Comparison of ENCODE assay signal across 11 cellular contexts in the genomic region with DNA sequence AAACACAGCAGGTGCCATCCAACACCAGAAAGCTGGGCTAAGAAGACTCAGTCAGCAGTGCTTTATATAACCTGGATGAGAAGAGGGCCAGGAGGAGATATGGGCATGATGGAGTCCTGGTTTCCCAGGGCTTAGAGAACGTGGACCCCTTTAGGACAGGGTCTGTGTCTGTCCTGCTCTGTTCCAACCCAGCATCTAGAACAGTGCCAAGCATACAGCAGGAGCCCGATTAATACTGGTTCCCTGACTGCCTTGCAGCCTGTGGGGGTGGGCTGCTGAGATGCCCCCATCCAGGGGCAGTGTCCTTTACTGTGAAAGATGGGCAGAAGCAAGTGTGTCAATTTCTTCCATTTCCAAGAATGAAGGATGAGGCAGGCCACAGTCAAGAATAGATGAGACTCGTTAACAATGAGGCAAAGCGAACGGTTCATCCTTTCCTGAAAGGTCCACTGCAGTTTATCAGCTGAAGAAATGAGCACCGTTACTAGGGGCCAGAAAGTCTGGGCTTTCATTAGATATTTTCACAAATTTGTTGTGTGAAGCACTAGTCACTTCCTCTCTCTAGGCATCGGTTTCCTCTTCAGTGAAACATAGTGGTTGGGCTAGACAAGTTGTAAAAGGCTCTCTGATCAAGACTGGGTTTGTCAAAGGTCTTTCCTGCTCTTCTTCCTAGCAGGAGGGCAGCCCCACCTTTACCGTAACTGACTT.
DNase-seq lines count a peak whose midpoint lies in the region; ATAC-seq, FAIRE-seq and TF ChIP-seq lines count a peak whose summit lies in the region.
"Had no signal": no experiment of that assay in that cellular context is flagged by ENCODE, and none has a peak within 500 bp of the region (broad histone marks: within the 10 kb centered on the region; RNA-seq: fewer than 3 reads in every experiment).

No MANE protein-coding gene starts in this region.

- H3K9ac ChIP-seq in Loucy (ENCODE audit: low read depth, low read length, poor library complexity, severe bottlenecking) (peak overlapping the region; percentile 45), GM12878 (ENCODE audit: control insufficient read depth, insufficient read depth, low read length) (no peak overlapping the region)

- H3K27ac ChIP-seq in GM12878 (ENCODE audit: control insufficient read depth, insufficient read depth) (no peak overlapping the region), aorta (ENCODE audit: low read depth in 1 of 2, low read length in 2 of 2) (no peak overlapping the region), WERI-Rb-1 (no peak overlapping the region)
- H3K27ac ChIP-seq: thoracic aorta had no signal

- SMC1A ChIA-PET in GM12878 (lab: Charles Lee; ENCODE audit: uncharacterized antibody, unreplicated experiment), result interaction anchor here (1.2 to 2.4 kb wide), 10 partner anchors 8 to 153 kb away, joined by 3 to 8 read pairs (median 4); partner anchors contain the start of gene DAPK2

- TF ChIP-seq RAD21 in GM12878 (IDR thresholded peaks at IDR 0.05; ENCODE audit: insufficient read depth, low read depth, low read length), result no peak

- intact Hi-C loops in GM12878 (cut with micrococcal nuclease; ENCODE audit: unreplicated experiment) (no loop called here), aorta (cut with DNase I) (no loop called here)

- no peaks in the 10 kb centered on the region for H3K9me2 ChIP-seq in Loucy (replicated peaks; ENCODE audit: low read depth, low read length)

- TF ChIP-seq CTCF in GM12865 (IDR thresholded peaks at IDR 0.05; ENCODE audit: insufficient read depth, low read depth, low read length, missing control alignments) (no peak), Loucy (conservative IDR thresholded peaks at IDR 0.05; ENCODE audit: low read length) (no peak), GM12878 (IDR thresholded peaks at IDR 0.05 in 2 of 3, conservative IDR thresholded peaks at IDR 0.05 in 1 of 3; ENCODE audit: control insufficient read depth in 2 of 3, extremely low read depth in 1 of 3, insufficient read depth in 1 of 3, low read depth in 3 of 3, low read length in 3 of 3) (no peak), WERI-Rb-1 (IDR thresholded peaks at IDR 0.05; ENCODE audit: low read depth, low read length) (no peak)

- H3K36me3 ChIP-seq in Loucy (ENCODE audit: insufficient read depth, low read length), result no peaks in the 10 kb centered on the region
- H3K36me3 ChIP-seq in GM12878 (ENCODE audit: control insufficient read depth in 2 of 2, insufficient read depth in 2 of 2, low read length in 1 of 2), result no peaks in the 10 kb centered on the region
- H3K36me3 ChIP-seq in aorta (ENCODE audit: control insufficient read depth in 1 of 2, insufficient read depth in 2 of 2, low read length in 1 of 2), result no peaks in the 10 kb centered on the region
- H3K36me3 ChIP-seq in WERI-Rb-1, result no peaks in the 10 kb centered on the region
- H3K36me3 ChIP-seq: MG63, thoracic aorta had no signal

- WGBS in GM12878 (ENCODE audit: insufficient coverage, insufficient replicate concordance, low lambda C conversion rate, missing lambda C conversion rate), result 34% methylated on average over 8 of the region's 8 CpGs
- whole genome bisulfite sequencing in aorta, 2 donors, result 87 to 88% methylated on average over 8 of the region's 8 CpGs

- H3K27me3 ChIP-seq in Loucy (ENCODE audit: insufficient read depth, low read length, poor library complexity, severe bottlenecking), result no peaks in the 10 kb centered on the region
- no peaks in the 10 kb centered on the region for H3K27me3 ChIP-seq in GM12878 (replicated peaks in 1 of 2; ENCODE audit: control insufficient read depth in 2 of 2, insufficient read depth in 2 of 2, low read length in 1 of 2)
- no peaks in the 10 kb centered on the region for H3K27me3 ChIP-seq in aorta (ENCODE audit: control insufficient read depth in 1 of 2, insufficient read depth in 2 of 2, low read length in 1 of 2)
- H3K27me3 ChIP-seq in WERI-Rb-1 (ENCODE audit: insufficient read depth, low read depth, severe bottlenecking), result no peaks in the 10 kb centered on the region
- H3K27me3 ChIP-seq: MG63 had no signal

- TF ChIP-seq POLR2A in GM12878 (IDR thresholded peaks at IDR 0.05; ENCODE audit: low read depth, low read length), result no peak

- no peaks in the 10 kb centered on the region for H3K9me3 ChIP-seq in Loucy (ENCODE audit: insufficient read depth, low read depth, low read length)
- H3K9me3 ChIP-seq in GM12878 (replicated peaks; ENCODE audit: control insufficient read depth, insufficient read depth, low read length), result no peaks in the 10 kb centered on the region
- no peaks in the 10 kb centered on the region for H3K9me3 ChIP-seq in aorta (ENCODE audit: control insufficient read depth, low read length)
- no peaks in the 10 kb centered on the region for H3K9me3 ChIP-seq in WERI-Rb-1 (ENCODE audit: severe bottlenecking)
- H3K9me3 ChIP-seq: MG63, thoracic aorta had no signal

- no peak for TF ChIP-seq EP300 in GM12878 (IDR thresholded peaks at IDR 0.05; ENCODE audit: borderline replicate concordance in 1 of 2, control insufficient read depth in 1 of 2, low read depth in 2 of 2, low read length in 2 of 2)

- POLR2A ChIA-PET in GM12878 (lab: Charles Lee), result no interaction called here

- DNase-seq in GM12865 (ENCODE audit: low read depth), result peak; percentile 67
- no peak for DNase-seq in GM12878 (ENCODE audit: low read depth, low spot score)
- DNase-seq in pulmonary artery endothelial cell (ENCODE audit: low read depth, low spot score), result peak; percentile 58
- DNase-seq in aorta, result no peak
- no peak for DNase-seq in WERI-Rb-1
- DNase-seq in NCI-H774 (lab: John Stamatoyannopoulos, UW), result no peak
- DNase-seq: foreskin fibroblast, MG63 had no signal

- CTCF ChIA-PET in GM12878 (lab: Yijun Ruan, JAX), result interaction anchor here (1.2 to 2.5 kb wide), 5 partner anchors 15 to 77 kb away, joined by 3 to 9 read pairs (median 5); no protein-coding TSS in a partner anchor

- H3K79me2 ChIP-seq in Loucy (ENCODE audit: insufficient read depth, low read length), result no peaks in the 10 kb centered on the region
- H3K79me2 ChIP-seq in GM12878 (ENCODE audit: control insufficient read depth, insufficient read depth, low read length), result no peaks in the 10 kb centered on the region

- H3K4me3 ChIP-seq in GM12865 (ENCODE audit: low read depth, low read length), result no peak overlapping the region
- H3K4me3 ChIP-seq in Loucy (ENCODE audit: low read length, poor library complexity, severe bottlenecking), result peak overlapping the region; percentile 19
- no peak overlapping the region for H3K4me3 ChIP-seq in GM12878
- no peak overlapping the region for H3K4me3 ChIP-seq in aorta (ENCODE audit: low read length in 2 of 2)
- no peak overlapping the region for H3K4me3 ChIP-seq in WERI-Rb-1 (ENCODE audit: low read depth, low read length)
- H3K4me3 ChIP-seq: MG63, thoracic aorta had no signal

- BruUV-seq in GM12878 (replicated peaks; lab: Mats Ljungman, UMichigan), result no TSS peak

- H3K4me1 ChIP-seq in Loucy (ENCODE audit: insufficient read depth, low read length, poor library complexity, severe bottlenecking), result peaks cover 35% of the 10 kb centered on the region
- peaks cover 28% of the 10 kb centered on the region for H3K4me1 ChIP-seq in GM12878 (ENCODE audit: control insufficient read depth, insufficient read depth, low read length)
- H3K4me1 ChIP-seq in aorta (ENCODE audit: control insufficient read depth in 1 of 2, insufficient read depth in 2 of 2, low read length in 2 of 2), result no peaks in the 10 kb centered on the region

- ATAC-seq in GM12878 (peak; percentile 76), aorta (ENCODE audit: low FRiP score) (no peak), GM18861 (IDR thresholded peaks at IDR 0.05; ENCODE audit: unreplicated experiment) (no peak)

- H4K20me1 ChIP-seq in Loucy (ENCODE audit: insufficient read depth, low read length, poor library complexity, severe bottlenecking) (no peaks in the 10 kb centered on the region), GM12878 (ENCODE audit: control insufficient read depth, insufficient read depth) (no peaks in the 10 kb centered on the region)

- peak; percentile 7 for FAIRE-seq in GM12878 (lab: Jason Lieb, UNC)

- no peaks in the 10 kb centered on the region for H3F3A ChIP-seq in Loucy (ENCODE audit: low read depth)

- in situ Hi-C loops in GM12878 (cut with MboI), result no loop called here

- RAD21 ChIA-PET in GM12878 (lab: Charles Lee; ENCODE audit: unreplicated experiment), result interaction anchor here (1.2 to 3.2 kb wide), 3 partner anchors 13 to 81 kb away, joined by 4 to 18 read pairs (median 7); no protein-coding TSS in a partner anchor

- H3K4me2 ChIP-seq in Loucy (ENCODE audit: low read depth, low read length, poor library complexity, severe bottlenecking) (peak overlapping the region; percentile 62), GM12878 (ENCODE audit: control insufficient read depth, insufficient read depth) (peak overlapping the region; percentile 1)

- H2AFZ ChIP-seq in Loucy (ENCODE audit: low read length), result peak overlapping the region; percentile 53
- H2AFZ ChIP-seq in GM12878 (ENCODE audit: control insufficient read depth, low read depth, low read length), result no peak overlapping the region

TF ChIP-seq in GM12878, 131 proteins besides CTCF, POLR2A, EP300 and RAD21 (continues in another document):
- TF ChIP-seq IKZF2 (IDR thresholded peaks at IDR 0.05), result 0 out of 4 replicates have a peak, but pooled peaks of 1 of the 2 experiments have one; percentile 10
- TF ChIP-seq, protein P1, sequence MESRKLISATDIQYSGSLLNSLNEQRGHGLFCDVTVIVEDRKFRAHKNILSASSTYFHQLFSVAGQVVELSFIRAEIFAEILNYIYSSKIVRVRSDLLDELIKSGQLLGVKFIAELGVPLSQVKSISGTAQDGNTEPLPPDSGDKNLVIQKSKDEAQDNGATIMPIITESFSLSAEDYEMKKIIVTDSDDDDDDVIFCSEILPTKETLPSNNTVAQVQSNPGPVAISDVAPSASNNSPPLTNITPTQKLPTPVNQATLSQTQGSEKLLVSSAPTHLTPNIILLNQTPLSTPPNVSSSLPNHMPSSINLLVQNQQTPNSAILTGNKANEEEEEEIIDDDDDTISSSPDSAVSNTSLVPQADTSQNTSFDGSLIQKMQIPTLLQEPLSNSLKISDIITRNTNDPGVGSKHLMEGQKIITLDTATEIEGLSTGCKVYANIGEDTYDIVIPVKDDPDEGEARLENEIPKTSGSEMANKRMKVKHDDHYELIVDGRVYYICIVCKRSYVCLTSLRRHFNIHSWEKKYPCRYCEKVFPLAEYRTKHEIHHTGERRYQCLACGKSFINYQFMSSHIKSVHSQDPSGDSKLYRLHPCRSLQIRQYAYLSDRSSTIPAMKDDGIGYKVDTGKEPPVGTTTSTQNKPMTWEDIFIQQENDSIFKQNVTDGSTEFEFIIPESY (IDR thresholded peaks at IDR 0.05), result no peak
- no peak for TF ChIP-seq CHD4 (IDR thresholded peaks at IDR 0.05)
- no peak for TF ChIP-seq ESRRA (IDR thresholded peaks at IDR 0.05; ENCODE audit: low read length)
- TF ChIP-seq SPI1 (IDR thresholded peaks at IDR 0.05; ENCODE audit: borderline replicate concordance, insufficient read depth, low read depth, low read length), result peak; percentile 80; the same call in 1 of the 2 replicates

Comparison
In these comparisons a context has a peak if more than half of its experiments do, and no peak if none do; other contexts are left out.
1. DNase-seq: peak in GM12865 (single experiment) and pulmonary artery endothelial cell (single experiment); none in GM12878 (single experiment), aorta (0 of 2), WERI-Rb-1 (single experiment) and NCI-H774 (single experiment).